In the genomic region with DNA sequence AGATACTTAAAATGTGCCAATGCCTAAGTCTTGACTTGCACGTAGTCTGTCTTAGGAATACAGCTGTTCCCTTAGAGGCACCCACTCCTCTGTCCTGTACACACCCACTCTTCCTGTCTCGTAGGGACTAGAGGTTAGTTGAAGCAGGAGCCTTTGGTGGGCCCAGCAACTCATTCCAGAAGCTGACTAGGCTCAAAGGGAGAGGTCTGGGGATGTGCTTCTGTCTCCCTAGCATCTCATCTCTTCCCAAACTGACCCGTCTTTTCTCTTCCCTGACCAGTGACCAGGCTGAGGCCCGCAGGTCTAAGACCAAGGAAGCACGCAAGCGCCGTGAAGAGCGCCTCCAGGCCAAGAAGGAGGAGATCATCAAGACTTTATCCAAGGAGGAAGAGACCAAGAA, we compare ENCODE assay signal across 1 cellular context.
A peak's percentile ranks its signal among the peaks of the same experiment; 100 is the strongest.
TF ChIP-seq lines count a peak whose summit lies in the region.

No MANE protein-coding gene starts in this region.

TF ChIP-seq in HepG2, 621 proteins besides CTCF, POLR2A, EP300 and RAD21:
- TF ChIP-seq, protein P1, sequence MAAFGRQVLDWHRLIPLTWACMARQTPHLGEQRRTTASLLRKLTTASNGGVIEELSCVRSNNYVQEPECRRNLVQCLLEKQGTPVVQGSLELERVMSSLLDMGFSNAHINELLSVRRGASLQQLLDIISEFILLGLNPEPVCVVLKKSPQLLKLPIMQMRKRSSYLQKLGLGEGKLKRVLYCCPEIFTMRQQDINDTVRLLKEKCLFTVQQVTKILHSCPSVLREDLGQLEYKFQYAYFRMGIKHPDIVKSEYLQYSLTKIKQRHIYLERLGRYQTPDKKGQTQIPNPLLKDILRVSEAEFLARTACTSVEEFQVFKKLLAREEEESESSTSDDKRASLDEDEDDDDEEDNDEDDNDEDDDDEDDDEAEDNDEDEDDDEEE (CRISPR knock-in tag; IDR thresholded peaks at IDR 0.05), result 0 out of 2 replicates have a peak, but pooled peaks have one; percentile 22
- TF ChIP-seq POLR2AphosphoS2 (IDR thresholded peaks at IDR 0.05; ENCODE audit: low read depth, low read length) (no peak), ZNF879 (CRISPR knock-in tag; IDR thresholded peaks at IDR 0.05) (no peak)
